ENCODE assay signal across 20 cellular contexts in the genomic region with DNA sequence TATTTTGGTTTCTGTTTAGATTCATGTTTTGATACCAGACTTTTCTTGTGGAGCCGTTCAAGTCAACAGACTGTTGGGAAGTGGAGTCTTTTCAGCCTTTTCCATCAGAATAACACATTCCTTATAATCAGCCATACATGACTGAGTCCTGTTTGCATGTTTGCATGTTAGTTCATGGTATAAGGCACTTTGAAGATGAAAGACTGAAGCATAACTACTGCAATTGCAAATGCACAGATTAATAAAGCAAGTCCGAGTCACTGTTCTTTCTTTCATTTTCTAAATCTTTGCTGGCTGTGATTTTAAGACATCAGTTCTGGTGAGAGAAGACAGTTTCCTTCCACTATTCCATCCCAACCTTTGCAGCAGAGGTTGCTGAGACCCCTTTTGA.
"Had no signal": no experiment of that assay in that cellular context is flagged by ENCODE, and none has a peak within 500 bp of the region (broad histone marks: within the 10 kb centered on the region; RNA-seq: fewer than 3 reads in every experiment).

No MANE protein-coding gene starts in this region.

- H3K27ac Mint-ChIP-seq: activated naive CD8-positive, alpha-beta T cell treated with anti-CD3 and anti-CD28 coated beads for 36 hours; IgD-negative memory B cell had no signal

- DNase-seq: activated CD4-positive, alpha-beta T cell treated with anti-CD3 and anti-CD28 coated beads, Interleukin-2, amount 10 ng/mL, durations not matched to agents 24 days and 14 days; activated CD4-positive, alpha-beta T cell treated with anti-CD3 and anti-CD28 coated beads, Interleukin-2, amount 50 U/mL, for 48 hours; activated CD8-positive, alpha-beta memory T cell treated with anti-CD3 and anti-CD28 coated beads, Interleukin-2, amount 50 U/mL, for 48 hours; activated naive CD8-positive, alpha-beta T cell treated with anti-CD3 and anti-CD28 coated beads for 36 hours; MG63; MV-4-11; NCI-H1092 treated with DMSO at 0.1 percent for 48 hours; NCI-H1417 treated with DMSO at 0.1 percent for 48 hours; NCI-H1694; NCI-H2029; NCI-H2107; NCI-H2171 treated with DMSO at 0.1 percent for 48 hours; NCI-H226; NCI-H69; NK-92 treated with Interleukin-12 subunit alpha and Interleukin-12 subunit beta, amount 100 ng/mL, for 24 hours; Peyer's patch; Right ventricle myocardium superior; SJCRH30; SK-N-SH had no signal

- H3K4me3 Mint-ChIP-seq: activated CD4-positive, alpha-beta T cell treated with anti-CD3 and anti-CD28 coated beads, Interleukin-2, amount 10 ng/mL, durations not matched to agents 24 days and 14 days; activated naive CD8-positive, alpha-beta T cell treated with anti-CD3 and anti-CD28 coated beads for 36 hours; IgD-negative memory B cell had no signal

- H3K4me1 Mint-ChIP-seq: IgD-negative memory B cell had no signal

- H3K27me3 Mint-ChIP-seq: activated CD4-positive, alpha-beta T cell treated with anti-CD3 and anti-CD28 coated beads, Interleukin-2, amount 10 ng/mL, durations not matched to agents 24 days and 14 days; activated naive CD8-positive, alpha-beta T cell treated with anti-CD3 and anti-CD28 coated beads for 36 hours; IgD-negative memory B cell had no signal
